20 cellular contexts compared by ENCODE assay signal in the genomic region with DNA sequence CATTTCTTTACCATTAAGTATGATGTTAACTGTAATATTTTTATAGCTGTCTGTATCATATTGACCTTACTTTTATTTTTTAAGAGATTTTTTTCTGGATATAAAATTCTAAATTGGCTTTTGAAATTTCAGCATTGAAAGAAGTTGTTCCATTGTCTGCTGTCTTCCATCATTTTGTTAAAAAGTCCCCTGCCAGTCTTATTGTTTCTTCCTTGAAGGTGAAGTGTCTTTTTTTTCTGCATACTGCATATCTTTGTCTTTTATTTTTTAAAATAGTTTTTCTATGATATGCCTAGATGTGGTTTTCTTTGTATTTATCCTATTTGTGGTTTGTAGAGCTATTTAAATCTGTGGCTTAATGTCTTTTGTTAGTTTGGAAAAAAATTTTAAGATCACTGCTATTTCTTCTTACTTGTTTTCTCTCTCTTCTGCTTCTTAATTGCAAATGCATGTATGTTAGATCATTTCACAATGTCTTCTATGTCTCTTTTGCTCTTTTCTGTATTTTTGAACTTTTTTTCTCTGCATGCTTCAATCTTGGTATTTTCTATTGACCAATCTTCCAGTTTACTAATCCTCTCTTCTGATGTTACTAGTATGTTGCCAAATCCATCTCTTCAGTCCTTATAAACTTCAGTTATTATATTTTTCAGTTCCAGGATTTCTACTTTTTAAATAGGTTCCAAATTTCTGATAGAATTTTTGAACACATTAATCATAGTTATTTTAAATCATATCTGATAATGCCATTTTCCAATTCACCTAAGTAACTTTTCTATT. TPM values are rescaled to one million over a fixed set of nuclear protein-coding genes. Genes with fewer than 3 reads are reported as not detected.
DNase-seq lines count a peak whose midpoint lies in the region; ATAC-seq, FAIRE-seq and TF ChIP-seq lines count a peak whose summit lies in the region.
"Had no signal": no experiment of that assay in that cellular context is flagged by ENCODE, and none has a peak within 500 bp of the region (broad histone marks: within the 10 kb centered on the region; RNA-seq: fewer than 3 reads in every experiment).

No MANE protein-coding gene starts in this region.

- peak; percentile 75 for FAIRE-seq in K562 (lab: Jason Lieb, UNC)

- no peak overlapping the region for H3K27ac ChIP-seq in CD4-positive, alpha-beta T cell (ENCODE audit: low read depth, low read length)
- H3K27ac ChIP-seq in OCI-LY7 (ENCODE audit: low read depth, low read length, poor library complexity, severe bottlenecking) (no peak overlapping the region), K562 (ENCODE audit: extremely low read depth, low read depth, low read length) (no peak overlapping the region)
- H3K27ac ChIP-seq: body of pancreas, foreskin keratinocyte, GM23248, HL-60, sigmoid colon had no signal

- no peak for TF ChIP-seq EP300 in K562 (IDR thresholded peaks at IDR 0.05; ENCODE audit: low read length)

- no peaks in the 10 kb centered on the region for H3K27me3 ChIP-seq in CD4-positive, alpha-beta T cell (ENCODE audit: control insufficient read depth, insufficient read depth, low read length)
- H3K27me3 ChIP-seq in K562 (ENCODE audit: control insufficient read depth in 2 of 2, insufficient read depth in 2 of 2, low read length in 2 of 2) = no peaks in the 10 kb centered on the region; a peak in 1 of 5 replicates
- H3K27me3 ChIP-seq: body of pancreas, foreskin keratinocyte had no signal

- peak overlapping the region; percentile 72 for H3K27ac Mint-ChIP-seq in activated CD4-positive, alpha-beta T cell treated with anti-CD3 and anti-CD28 coated beads for 36 hours
- peak overlapping the region; percentile 1 for H3K27ac Mint-ChIP-seq in CD4-positive, alpha-beta T cell

- H3K9me3 Mint-ChIP-seq in activated CD4-positive, alpha-beta T cell treated with anti-CD3 and anti-CD28 coated beads for 36 hours (ENCODE audit: low read depth) = peaks cover 17% of the 10 kb centered on the region
- H3K9me3 Mint-ChIP-seq in CD4-positive, alpha-beta T cell = peaks cover 8% of the 10 kb centered on the region

- H3K4me3 Mint-ChIP-seq in activated CD4-positive, alpha-beta T cell treated with anti-CD3 and anti-CD28 coated beads for 36 hours = no peak overlapping the region
- no peak overlapping the region for H3K4me3 Mint-ChIP-seq in CD4-positive, alpha-beta T cell

- H3K9me2 ChIP-seq in OCI-LY7 (ENCODE audit: insufficient read depth, low read length) = no peaks in the 10 kb centered on the region

- in situ Hi-C loops in K562 (cut with MboI) = no loop called here

- no peaks in the 10 kb centered on the region for H4K20me1 ChIP-seq in OCI-LY7 (ENCODE audit: insufficient read depth, low read length)
- no peaks in the 10 kb centered on the region for H4K20me1 ChIP-seq in K562 (replicated peaks; ENCODE audit: control insufficient read depth, insufficient read depth, low read length)

- H3K4me1 ChIP-seq in OCI-LY7 (ENCODE audit: insufficient read depth, low read length, poor library complexity, severe bottlenecking) (peaks cover 17% of the 10 kb centered on the region), K562 (replicated peaks in 1 of 2; ENCODE audit: control insufficient read depth in 2 of 2, insufficient read depth in 2 of 2, low read length in 2 of 2) (no peaks in the 10 kb centered on the region; a peak in 1 of 5 replicates)
- H3K4me1 ChIP-seq: body of pancreas, foreskin keratinocyte, sigmoid colon had no signal

- H3K4me3 ChIP-seq in OCI-LY7 (ENCODE audit: low read depth, low read length, poor library complexity, severe bottlenecking) (no peak overlapping the region), K562 (no peak overlapping the region)
- H3K4me3 ChIP-seq: body of pancreas, GM23248, sigmoid colon had no signal

- no peak for ATAC-seq in activated CD4-positive, alpha-beta T cell treated with anti-CD3 and anti-CD28 coated beads for 36 hours
- no peak for ATAC-seq in CD4-positive, alpha-beta T cell (ENCODE audit: poor library complexity)
- ATAC-seq in K562 = no peak
- ATAC-seq: body of pancreas, foreskin keratinocyte had no signal

- H3K9me3 ChIP-seq in CD4-positive, alpha-beta T cell (ENCODE audit: control insufficient read depth, low read length) = peaks cover 25% of the 10 kb centered on the region
- H3K9me3 ChIP-seq in OCI-LY7 (ENCODE audit: low read length) (peaks cover 37% of the 10 kb centered on the region), K562 (replicated peaks; ENCODE audit: control insufficient read depth, insufficient read depth, low read depth, low read length) (peaks cover 4% of the 10 kb centered on the region)
- H3K9me3 ChIP-seq: body of pancreas had no signal

- peaks cover 63% of the 10 kb centered on the region for H3K4me1 Mint-ChIP-seq in activated CD4-positive, alpha-beta T cell treated with anti-CD3 and anti-CD28 coated beads for 36 hours
- H3K4me1 Mint-ChIP-seq in CD4-positive, alpha-beta T cell (ENCODE audit: low read depth) = peaks cover 36% of the 10 kb centered on the region

- no peak for TF ChIP-seq RAD21 in K562 (CRISPR knock-in tag; conservative IDR thresholded peaks at IDR 0.05 in 1 of 2, IDR thresholded peaks at IDR 0.05 in 1 of 2)

- no peak overlapping the region for H3K9ac ChIP-seq in K562 (ENCODE audit: insufficient read depth in 1 of 2, low read depth in 2 of 2, low read length in 2 of 2)
- H3K9ac ChIP-seq: GM23248 had no signal

- peaks cover 84% of the 10 kb centered on the region for H3K36me3 Mint-ChIP-seq in activated CD4-positive, alpha-beta T cell treated with anti-CD3 and anti-CD28 coated beads for 36 hours (ENCODE audit: low read depth)
- peaks cover 93% of the 10 kb centered on the region for H3K36me3 Mint-ChIP-seq in CD4-positive, alpha-beta T cell (ENCODE audit: low read depth)

- BruUV-seq in OCI-LY7 (replicated peaks; lab: Mats Ljungman, UMichigan) (no TSS peak), K562 (replicated peaks; lab: Mats Ljungman, UMichigan) (no TSS peak)

- no peak for TF ChIP-seq POLR2A in K562 (conservative IDR thresholded peaks at IDR 0.05)

- POLR2A ChIA-PET in activated CD4-positive, alpha-beta T cell treated with anti-CD3 and anti-CD28 coated beads for 36 hours (lab: Charles Lee) = interaction anchor here (0.7 kb wide), 1 partner anchor 137 kb away, joined by 4 read pairs; no protein-coding TSS in a partner anchor
- POLR2A ChIA-PET in CD4-positive, alpha-beta T cell (lab: Charles Lee) = interaction anchor here (0.7 to 2.1 kb wide), 8 partner anchors 15 to 219 kb away, joined by 3 to 7 read pairs (median 4); a partner anchor contains a TSS
- POLR2A ChIA-PET in OCI-LY7 (lab: Charles Lee) (interaction anchor here (0.8 to 1.8 kb wide), 3 partner anchors 18 to 44 kb away, joined by 3 to 5 read pairs (median 3); a partner anchor contains a TSS), K562 (lab: Yijun Ruan, JAX) (no interaction called here)

- TF ChIP-seq CTCF in CD4-positive, alpha-beta T cell (IDR thresholded peaks at IDR 0.05) = no peak
- TF ChIP-seq CTCF in OCI-LY7 (conservative IDR thresholded peaks at IDR 0.05; ENCODE audit: low read length) (no peak), K562 (IDR thresholded peaks at IDR 0.05 in 2 of 3, conservative IDR thresholded peaks at IDR 0.05 in 1 of 3; ENCODE audit: insufficient read depth in 2 of 3, low read depth in 1 of 3, low read length in 3 of 3) (no peak)

- H3K36me3 ChIP-seq in OCI-LY7 (ENCODE audit: insufficient read depth, low read length) (peaks cover 65% of the 10 kb centered on the region), K562 (ENCODE audit: control insufficient read depth, insufficient read depth, low read length) (no peaks in the 10 kb centered on the region)
- H3K36me3 ChIP-seq: sigmoid colon had no signal

- no peaks in the 10 kb centered on the region for H3K9me1 ChIP-seq in K562 (ENCODE audit: control insufficient read depth, insufficient read depth, low read length)

- CTCF ChIA-PET in activated CD4-positive, alpha-beta T cell treated with anti-CD3 and anti-CD28 coated beads for 36 hours (lab: Charles Lee) = interaction anchor here (0.8 to 2.5 kb wide), 8 partner anchors 10 to 312 kb away, joined by 3 to 11 read pairs (median 4); no protein-coding TSS in a partner anchor
- CTCF ChIA-PET in CD4-positive, alpha-beta T cell (lab: Charles Lee) = interaction anchor here (0.9 to 1.3 kb wide), 2 partner anchors 15 to 187 kb away, joined by 3 to 4 read pairs; no protein-coding TSS in a partner anchor
- CTCF ChIA-PET in OCI-LY7 (lab: Charles Lee; ENCODE audit: unreplicated experiment) (no interaction called here), K562 (lab: Yijun Ruan, JAX; ENCODE audit: low intra/inter-chr PET ratio) (no interaction called here)

- no peaks in the 10 kb centered on the region for H3K27me3 Mint-ChIP-seq in activated CD4-positive, alpha-beta T cell treated with anti-CD3 and anti-CD28 coated beads for 36 hours
- no peaks in the 10 kb centered on the region for H3K27me3 Mint-ChIP-seq in CD4-positive, alpha-beta T cell

- no peaks in the 10 kb centered on the region; the same call in 1 of the 2 replicates for H3K79me2 ChIP-seq in OCI-LY7 (ENCODE audit: insufficient read depth, low read depth, low read length)
- no peaks in the 10 kb centered on the region for H3K79me2 ChIP-seq in K562 (ENCODE audit: control insufficient read depth, insufficient read depth, low read length)

- H2AFZ ChIP-seq in OCI-LY7 (ENCODE audit: low read length) (no peak overlapping the region), K562 (ENCODE audit: low read depth, low read length) (no peak overlapping the region)
- H2AFZ ChIP-seq: GM23248 had no signal

- DNase-seq in activated CD4-positive, alpha-beta T cell treated with anti-CD3 and anti-CD28 coated beads for 36 hours = no peak
- DNase-seq in activated CD4-positive, alpha-beta T cell treated with anti-CD3 and anti-CD28 coated beads, Interleukin-2, amount 50 U/mL, for 48 hours = no peak
- no peak for DNase-seq in CD4-positive, alpha-beta T cell
- DNase-seq in OCI-LY7 (ENCODE audit: low spot score) = peak; percentile 49
- DNase-seq in K562 (ENCODE audit: extremely low read depth in 1 of 4, low spot score in 3 of 4) = peak in 1 of 4 experiments; percentile 6
- DNase-seq in NCI-H1436 treated with DMSO at 0.1 percent for 48 hours (lab: John Stamatoyannopoulos, UW) = no peak
- no peak for DNase-seq in hypothalamus (lab: John Stamatoyannopoulos, UW)
- no peak for DNase-seq in NCI-H82 treated with DMSO at 0.1 percent for 48 hours (lab: John Stamatoyannopoulos, UW; ENCODE audit: unreplicated experiment)
- DNase-seq: activated naive CD4-positive, alpha-beta T cell; activated T-cell treated with anti-CD3 and anti-CD28 coated beads for 4 hours; body of pancreas; C1 segment of cervical spinal cord; effector CD8-positive, alpha-beta T cell; foreskin keratinocyte; GM23248; NCI-H1436; NCI-H524; sigmoid colon; stimulated activated CD4-positive, alpha-beta T cell treated with anti-CD3 and anti-CD28 coated beads, Interleukin-15, amount 100 ng/mL, for 24 hours had no signal

- intact Hi-C loops in activated CD4-positive, alpha-beta T cell treated with anti-CD3 and anti-CD28 coated beads for 36 hours (cut with DNase I, micrococcal nuclease) = no loop called here
- intact Hi-C loops in CD4-positive, alpha-beta T cell (cut with DNase I, micrococcal nuclease) = loop anchor here (1.0 to 2.0 kb wide), 2 partner anchors 14 to 15 kb away; no protein-coding TSS in a partner anchor
- intact Hi-C loops in OCI-LY7 (cut with micrococcal nuclease; ENCODE audit: unreplicated experiment) (no loop called here), K562 (cut with micrococcal nuclease) (no loop called here)

- H3K4me2 ChIP-seq in OCI-LY7 (ENCODE audit: low read length) = no peak overlapping the region
- H3K4me2 ChIP-seq in K562 (ENCODE audit: insufficient read depth, low read length) = no peak overlapping the region

RNA-seq across cellular contexts. Expression of a gene that starts 20.2 kb away (rescaled TPM):
- total RNA-seq in activated CD4-positive, alpha-beta T cell treated with anti-CD3 and anti-CD28 coated beads for 36 hours = 10 to 100 TPM; 61.8 to 73.5 TPM
- 10 to 100 TPM; 34.5 to 34.8 TPM for total RNA-seq in CD4-positive, alpha-beta T cell
- 10.0 and 10.9 TPM in 2 replicates for total RNA-seq in OCI-LY7 (2014; rRNA removed; shearing (Covaris generic))
- total RNA-seq in OCI-LY7 (2022) (36.7 and 47.0 TPM in 2 replicates), K562 (2014; rRNA removed) (0.14 and 0.33 TPM in 2 replicates), K562 (2014; rRNA removed; fragmentation: Illumina TruSeq; extraction: Trizol) (0.22 TPM in 2 replicates), K562 (2015; rRNA removed; fragmentation: Illumina TruSeq; extraction: Trizol) (0.11 and 0.19 TPM in 2 replicates), K562 (2021) (0.29 and 0.51 TPM in 2 replicates)
- 1.4 and 2.4 TPM in 2 replicates for total RNA-seq in K562 (2011; cell fraction: chromatin; rRNA removed; ENCODE audit: low replicate concordance)
- total RNA-seq in K562 (2011; cell fraction: nucleolus; rRNA removed) = 2.1 and 2.3 TPM in 2 replicates
- total RNA-seq in K562 (2011; cell fraction: nucleoplasm; rRNA removed) = 1.6 and 2.1 TPM in 2 replicates
- polyA plus RNA-seq in K562 (2011; rRNA removed) (0.21 and 0.46 TPM in 2 replicates), K562 (2014; fragmentation: Illumina TruSeq; extraction: Trizol) (0.34 and 0.46 TPM in 2 replicates), K562 (2014; fragmentation: Nextera tagmentation; extraction: Ambion mirVana) (under 1 TPM in 1 of 2 experiments, not detected in 1; 0.04 TPM), K562 (2014; rRNA removed) (0.15 and 0.62 TPM in 2 replicates)
- polyA plus RNA-seq in K562 (2011; cell fraction: cytosol; rRNA removed) = 0.15 and 0.58 TPM in 2 replicates
- 0.27 and 0.67 TPM in 2 replicates for polyA plus RNA-seq in K562 (2011; cell fraction: nucleus; rRNA removed)
- 0.42 and 3.6 TPM in 2 replicates for polyA plus RNA-seq in K562 (2012)
- 0.63 and 0.74 TPM in 2 replicates for polyA minus RNA-seq in K562 (2011; rRNA and poly(A)+ RNA removed)
- polyA minus RNA-seq in K562 (2011; cell fraction: cytosol; rRNA and poly(A)+ RNA removed) = 0.38 TPM in 1 of 2 replicates, not detected in the other
- 0.44 and 0.94 TPM in 2 replicates for polyA minus RNA-seq in K562 (2011; cell fraction: nucleus; rRNA and poly(A)+ RNA removed)

Comparison
In these comparisons a context has a peak if more than half of its experiments do, and no peak if none do; other contexts are left out.
1. CTCF ChIA-PET loops: an anchor here in activated CD4-positive, alpha-beta T cell treated with anti-CD3 and anti-CD28 coated beads for 36 hours (0.8 to 2.5 kb wide) and CD4-positive, alpha-beta T cell (0.9 to 1.3 kb wide); none called in OCI-LY7 and K562.
2. intact Hi-C loops: an anchor here in CD4-positive, alpha-beta T cell (1.0 to 2.0 kb wide); none called in activated CD4-positive, alpha-beta T cell treated with anti-CD3 and anti-CD28 coated beads for 36 hours, OCI-LY7 and K562.